In genomic region chr1:89149229-89149628, GRCh38 we compare ENCODE assay signal across 11 cellular contexts. TPM values are rescaled to one million over a fixed set of nuclear protein-coding genes. Genes with fewer than 3 reads are reported as not detected.
A peak's percentile ranks its signal among the peaks of the same experiment; 100 is the strongest.
DNase-seq lines count a peak whose midpoint lies in the region; ATAC-seq and TF ChIP-seq lines count a peak whose summit lies in the region.
"Had no signal": no experiment of that assay in that cellular context is flagged by ENCODE, and none has a peak within 500 bp of the region (broad histone marks: within the 10 kb centered on the region; RNA-seq: fewer than 3 reads in every experiment).

No MANE protein-coding gene starts in this region.

- H3K4me1 Mint-ChIP-seq in activated CD8-positive, alpha-beta T cell treated with anti-CD3 and anti-CD28 coated beads for 36 hours (ENCODE audit: low read depth): peaks cover 6% of the 10 kb centered on the region
- H3K4me1 Mint-ChIP-seq: activated B cell treated with CpG ODN at 0.5 μM for 24 hours had no signal

- H3K27ac Mint-ChIP-seq in activated CD8-positive, alpha-beta T cell treated with anti-CD3 and anti-CD28 coated beads for 36 hours: no peak overlapping the region
- H3K27ac Mint-ChIP-seq: activated B cell treated with CpG ODN at 0.5 μM for 24 hours had no signal

- no peak overlapping the region for H3K4me3 ChIP-seq in HFF-Myc (replicated peaks; ENCODE audit: low read depth, low read length)
- H3K4me3 ChIP-seq in retinal pigment epithelial cell (ENCODE audit: low read length): no peak overlapping the region
- H3K4me3 ChIP-seq: breast epithelium had no signal

- TF ChIP-seq CTCF in HFF-Myc (IDR thresholded peaks at IDR 0.05; ENCODE audit: low read depth, low read length, missing control alignments) (peak; percentile 34), retinal pigment epithelial cell (conservative IDR thresholded peaks at IDR 0.05; ENCODE audit: low read depth, low read length) (peak; percentile 20)
- TF ChIP-seq CTCF in activated CD8-positive, alpha-beta T cell treated with anti-CD3 and anti-CD28 coated beads for 36 hours (IDR thresholded peaks at IDR 0.05): no peak

- H3K9me3 Mint-ChIP-seq in activated CD8-positive, alpha-beta T cell treated with anti-CD3 and anti-CD28 coated beads for 36 hours: no peaks in the 10 kb centered on the region
- H3K9me3 Mint-ChIP-seq: activated B cell treated with CpG ODN at 0.5 μM for 24 hours had no signal

- no peak overlapping the region for H3K4me3 Mint-ChIP-seq in activated CD8-positive, alpha-beta T cell treated with anti-CD3 and anti-CD28 coated beads for 36 hours
- H3K4me3 Mint-ChIP-seq: activated B cell treated with CpG ODN at 0.5 μM for 24 hours had no signal

- H3K27me3 Mint-ChIP-seq in activated CD8-positive, alpha-beta T cell treated with anti-CD3 and anti-CD28 coated beads for 36 hours: no peaks in the 10 kb centered on the region
- H3K27me3 Mint-ChIP-seq: activated B cell treated with CpG ODN at 0.5 μM for 24 hours had no signal

- intact Hi-C loops in activated CD8-positive, alpha-beta T cell treated with anti-CD3 and anti-CD28 coated beads for 36 hours (cut with micrococcal nuclease): no loop called here

- DNase-seq in HFF-Myc (ENCODE audit: extremely low read depth, low read depth) (no peak), amniotic epithelial cell (ENCODE audit: low read depth) (peak; percentile 51), hippocampal formation (lab: John Stamatoyannopoulos, UW) (peak; percentile 5 to 10), retinal pigment epithelial cell (ENCODE audit: low read depth) (no peak), mesenteric fat pad (ENCODE audit: low spot score) (no peak)
- no peak for DNase-seq in activated effector memory CD4-positive, alpha-beta T cell treated with anti-CD3 and anti-CD28 coated beads, Interleukin-2, amount 50 U/mL, for 16 hours
- DNase-seq in activated CD8-positive, alpha-beta T cell treated with anti-CD3 and anti-CD28 coated beads for 36 hours: no peak
- DNase-seq: activated B cell treated with CpG ODN at 0.5 μM for 24 hours, NCI-H1694 treated with DMSO at 0.1 percent for 48 hours had no signal

- POLR2A ChIA-PET in activated CD8-positive, alpha-beta T cell treated with anti-CD3 and anti-CD28 coated beads for 36 hours (lab: Charles Lee): interaction anchor here (0.9 kb wide), 1 partner anchor 22 kb away, joined by 5 read pairs; no protein-coding TSS in a partner anchor

- CTCF ChIA-PET in activated CD8-positive, alpha-beta T cell treated with anti-CD3 and anti-CD28 coated beads for 36 hours (lab: Charles Lee): interaction anchor here (1.1 to 1.6 kb wide), 2 partner anchors 32 to 307 kb away, joined by 3 to 4 read pairs; no protein-coding TSS in a partner anchor

- no peak for ATAC-seq in HG03354 (IDR thresholded peaks at IDR 0.05; ENCODE audit: poor library complexity, severe bottlenecking, unreplicated experiment)
- no peak for ATAC-seq in activated CD8-positive, alpha-beta T cell treated with anti-CD3 and anti-CD28 coated beads for 36 hours

- no peaks in the 10 kb centered on the region for H3K36me3 Mint-ChIP-seq in activated CD8-positive, alpha-beta T cell treated with anti-CD3 and anti-CD28 coated beads for 36 hours (ENCODE audit: low read depth)

RNA-seq across cellular contexts. Expression of gene GBP2, which starts 23.3 kb away (rescaled TPM):
- 100 to 1,000 TPM; 181 to 189 TPM for total RNA-seq in activated CD8-positive, alpha-beta T cell treated with anti-CD3 and anti-CD28 coated beads for 36 hours
- 45.9 TPM for total RNA-seq in mesenteric fat pad

RNA-seq across cellular contexts. Expression of gene GBP7, which starts 26.6 kb away (rescaled TPM):
- total RNA-seq in activated CD8-positive, alpha-beta T cell treated with anti-CD3 and anti-CD28 coated beads for 36 hours: under 1 TPM; 0.11 to 0.20 TPM
- not detected for total RNA-seq in mesenteric fat pad
- total RNA-seq: activated B cell treated with CpG ODN at 0.5 μM for 24 hours, breast epithelium had no signal

RNA-seq across cellular contexts. Expression of gene GBP4, which starts 49.5 kb away (rescaled TPM):
- total RNA-seq in activated CD8-positive, alpha-beta T cell treated with anti-CD3 and anti-CD28 coated beads for 36 hours: 10 to 100 TPM; 34.2 to 38.3 TPM
- total RNA-seq in mesenteric fat pad: 9.7 TPM

Comparison
In these comparisons a context has a peak if more than half of its experiments do, and no peak if none do; other contexts are left out.
1. DNase-seq: peak in amniotic epithelial cell (single experiment) and hippocampal formation (2 of 2); none in HFF-Myc (single experiment), retinal pigment epithelial cell (single experiment), activated effector memory CD4-positive, alpha-beta T cell treated with anti-CD3 and anti-CD28 coated beads, Interleukin-2, amount 50 U/mL, for 16 hours (single experiment), activated CD8-positive, alpha-beta T cell treated with anti-CD3 and anti-CD28 coated beads for 36 hours (single experiment) and mesenteric fat pad (single experiment).